ENCODE assay signal across 9 cellular contexts in genomic region chr1:180230416-180230790, GRCh38. TPM values are rescaled to one million over a fixed set of nuclear protein-coding genes. Genes with fewer than 3 reads are reported as not detected.
DNase-seq lines count a peak whose midpoint lies in the region; ATAC-seq, FAIRE-seq and TF ChIP-seq lines count a peak whose summit lies in the region.
"Had no signal": no experiment of that assay in that cellular context is flagged by ENCODE, and none has a peak within 500 bp of the region (broad histone marks: within the 10 kb centered on the region; RNA-seq: fewer than 3 reads in every experiment).

No MANE protein-coding gene starts in this region.

- CTCF ChIA-PET in activated CD8-positive, alpha-beta memory T cell treated with anti-CD3 and anti-CD28 coated beads, Interleukin-2, amount 10 ng/mL, durations not matched to agents 7 days and 5 days (lab: Charles Lee), result interaction anchor here (1.4 kb wide), 1 partner anchor 416 kb away, joined by 3 read pairs; no protein-coding TSS in a partner anchor

- DNase-seq in cardiac muscle cell (ENCODE audit: low read depth in 1 of 2, low spot score in 1 of 2) (no peak), Right ventricle myocardium superior (no peak), immature natural killer cell (peak in 1 of 3 donors; percentile 21), RCC 7860 (ENCODE audit: low spot score) (no peak), thyroid gland (no peak), GM03348 (ENCODE audit: low spot score) (no peak)
- DNase-seq in activated CD8-positive, alpha-beta memory T cell treated with anti-CD3 and anti-CD28 coated beads, Interleukin-2, amount 10 ng/mL, durations not matched to agents 7 days and 5 days, result peak; percentile 45

- intact Hi-C loops in Right ventricle myocardium superior (cut with DNase I), result no loop called here
- intact Hi-C loops in thyroid gland (cut with DNase I), result no loop called here

- peaks cover 81% of the 10 kb centered on the region for H3K27me3 Mint-ChIP-seq in activated CD8-positive, alpha-beta memory T cell treated with anti-CD3 and anti-CD28 coated beads, Interleukin-2, amount 10 ng/mL, durations not matched to agents 7 days and 5 days
- peaks cover 16 to 36% (median 35%) of the 10 kb centered on the region in 3 donors for H3K27me3 Mint-ChIP-seq in immature natural killer cell (ENCODE audit: low read depth in 3 of 3)

- FAIRE-seq in RCC 7860 (lab: Jason Lieb, UNC), result no peak

- H3K27me3 ChIP-seq in cardiac muscle cell (peaks cover 100% of the 10 kb centered on the region), thymus (ENCODE audit: control insufficient read depth, insufficient read depth) (peaks cover 81% of the 10 kb centered on the region), thyroid gland (peaks cover 57% of the 10 kb centered on the region)

- H3K9me3 Mint-ChIP-seq in activated CD8-positive, alpha-beta memory T cell treated with anti-CD3 and anti-CD28 coated beads, Interleukin-2, amount 10 ng/mL, durations not matched to agents 7 days and 5 days (ENCODE audit: low read depth), result no peaks in the 10 kb centered on the region
- H3K9me3 Mint-ChIP-seq in immature natural killer cell, result peaks cover 0 to 2% (median 0%) of the 10 kb centered on the region in 6 donors

- TF ChIP-seq POLR2A in thyroid gland (IDR thresholded peaks at IDR 0.05), result no peak

- peaks cover 31% of the 10 kb centered on the region for H3K4me1 Mint-ChIP-seq in activated CD8-positive, alpha-beta memory T cell treated with anti-CD3 and anti-CD28 coated beads, Interleukin-2, amount 10 ng/mL, durations not matched to agents 7 days and 5 days
- peaks cover 28 to 30% of the 10 kb centered on the region in 2 donors for H3K4me1 Mint-ChIP-seq in immature natural killer cell

- WGBS in thymus, result 2% methylated on average over 28 of the region's 28 CpGs
- 3 to 4% methylated on average over 11 to 23 of the region's 28 CpGs for WGBS in thyroid gland, 2 donors

- H3K9me3 ChIP-seq in cardiac muscle cell (ENCODE audit: low read depth) (no peaks in the 10 kb centered on the region), thymus (ENCODE audit: control insufficient read depth) (no peaks in the 10 kb centered on the region), thyroid gland (no peaks in the 10 kb centered on the region)

- H3K27ac ChIP-seq in cardiac muscle cell (no peak overlapping the region), thymus (ENCODE audit: low read depth) (no peak overlapping the region), thyroid gland (no peak overlapping the region)

- ATAC-seq in Right ventricle myocardium superior (ENCODE audit: poor library complexity), result no peak
- ATAC-seq in activated CD8-positive, alpha-beta memory T cell treated with anti-CD3 and anti-CD28 coated beads, Interleukin-2, amount 10 ng/mL, durations not matched to agents 7 days and 5 days, result peak; percentile 2

- no peaks in the 10 kb centered on the region for H3K36me3 Mint-ChIP-seq in activated CD8-positive, alpha-beta memory T cell treated with anti-CD3 and anti-CD28 coated beads, Interleukin-2, amount 10 ng/mL, durations not matched to agents 7 days and 5 days
- no peaks in the 10 kb centered on the region for H3K36me3 Mint-ChIP-seq in immature natural killer cell

- H3K4me1 ChIP-seq in cardiac muscle cell (ENCODE audit: low read depth) (no peaks in the 10 kb centered on the region), thymus (ENCODE audit: control insufficient read depth, insufficient read depth, low read length) (peaks cover 22% of the 10 kb centered on the region), thyroid gland (peaks cover 33 to 49% of the 10 kb centered on the region in 2 donors)

- H3K4me3 Mint-ChIP-seq in activated CD8-positive, alpha-beta memory T cell treated with anti-CD3 and anti-CD28 coated beads, Interleukin-2, amount 10 ng/mL, durations not matched to agents 7 days and 5 days, result peak overlapping the region; percentile 63
- peak overlapping the region; percentile 75 to 85 (median 81) for H3K4me3 Mint-ChIP-seq in immature natural killer cell

- H3K4me3 ChIP-seq in cardiac muscle cell (peak overlapping the region; percentile 44), thymus (ENCODE audit: low read length) (peak overlapping the region; percentile 56), thyroid gland (replicated peaks in 1 of 3) (peak overlapping the region in 1 of 3 donors; percentile 45)

- no peaks in the 10 kb centered on the region for H3K36me3 ChIP-seq in cardiac muscle cell
- no peaks in the 10 kb centered on the region for H3K36me3 ChIP-seq in thymus (ENCODE audit: control insufficient read depth, insufficient read depth)
- H3K36me3 ChIP-seq in thyroid gland, result no peaks in the 10 kb centered on the region

- H3K27ac Mint-ChIP-seq in activated CD8-positive, alpha-beta memory T cell treated with anti-CD3 and anti-CD28 coated beads, Interleukin-2, amount 10 ng/mL, durations not matched to agents 7 days and 5 days, result no peak overlapping the region
- H3K27ac Mint-ChIP-seq in immature natural killer cell, result no peak overlapping the region

- no peak for TF ChIP-seq CTCF in cardiac muscle cell (IDR thresholded peaks at IDR 0.05; ENCODE audit: low read depth, low read length)
- no peak for TF ChIP-seq CTCF in thyroid gland (IDR thresholded peaks at IDR 0.05)

RNA-seq across cellular contexts. Expression of gene LHX4, which starts 0.3 kb away (rescaled TPM):
- total RNA-seq in cardiac muscle cell, result not detected in 2 replicates
- 0.09 and 0.20 TPM in 2 replicates for polyA plus RNA-seq in cardiac muscle cell
- total RNA-seq in Right ventricle myocardium superior, result not detected
- total RNA-seq in activated CD8-positive, alpha-beta memory T cell treated with anti-CD3 and anti-CD28 coated beads, Interleukin-2, amount 10 ng/mL, durations not matched to agents 7 days and 5 days, result not detected
- polyA plus RNA-seq in immature natural killer cell, result under 1 TPM in 1 of 3 donors, not detected in 2; 0.25 TPM
- 0.05 TPM for polyA plus RNA-seq in thymus
- not detected for total RNA-seq in thyroid gland
- total RNA-seq: dermis microvascular lymphatic vessel endothelial cell had no signal
